In the genomic region with DNA sequence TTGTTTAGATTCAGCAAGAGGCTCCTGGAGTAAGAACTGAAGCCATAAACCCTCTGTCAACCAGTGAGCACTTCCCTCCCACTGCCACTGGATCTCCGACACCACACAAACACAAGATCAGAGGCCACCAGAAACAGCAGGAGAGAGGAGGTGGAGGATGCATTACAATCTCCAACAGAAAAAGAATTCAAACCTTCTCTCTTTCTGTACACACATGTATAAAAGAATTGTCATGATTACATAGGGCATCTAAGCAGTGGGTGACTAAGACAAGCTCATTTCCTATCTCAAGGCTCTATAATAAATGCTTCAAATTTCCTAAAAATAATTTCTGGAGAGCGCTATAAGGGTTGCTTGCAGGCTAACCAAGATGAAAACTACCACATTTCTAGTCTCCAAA, we compare ENCODE assay signal across 14 cellular contexts. TPM values are rescaled to one million over a fixed set of nuclear protein-coding genes. Genes with fewer than 3 reads are reported as not detected.
DNase-seq lines count a peak whose midpoint lies in the region; ATAC-seq and TF ChIP-seq lines count a peak whose summit lies in the region.
"Had no signal": no experiment of that assay in that cellular context is flagged by ENCODE, and none has a peak within 500 bp of the region (broad histone marks: within the 10 kb centered on the region; RNA-seq: fewer than 3 reads in every experiment).

No MANE protein-coding gene starts in this region.

- no peak overlapping the region for H3K9ac ChIP-seq in fibroblast of lung (ENCODE audit: insufficient read depth, low read length)

- no peaks in the 10 kb centered on the region for H3K79me2 ChIP-seq in fibroblast of lung (ENCODE audit: control insufficient read depth, insufficient read depth, low read length)

- H3K36me3 ChIP-seq in RWPE2 (ENCODE audit: low read depth) (0 out of 2 replicates have a peak, but pooled peaks cover 9% of the 10 kb centered on the region), fibroblast of lung (ENCODE audit: control insufficient read depth, insufficient read depth, low read length) (no peaks in the 10 kb centered on the region), psoas muscle (ENCODE audit: insufficient read depth in 1 of 2, low read depth in 1 of 2) (no peaks in the 10 kb centered on the region)
- H3K36me3 ChIP-seq: BE2C had no signal

- DNase-seq in Calu3 (no peak), RWPE2 (ENCODE audit: low spot score) (no peak), fibroblast of lung (ENCODE audit: low read depth in 2 of 2) (no peak), psoas muscle (no peak), NOMO-1 treated with dmso at 0.1 percent for 144 hours (lab: John Stamatoyannopoulos, UW; ENCODE audit: unreplicated experiment) (no peak), kidney tubule cell (ENCODE audit: low spot score) (no peak)
- DNase-seq: activated CD8-positive, alpha-beta T cell treated with anti-CD3 and anti-CD28 coated beads, Interleukin-2, amount 10 ng/mL, durations not matched to agents 7 days and 5 days; BE2C; GDM1; H7; NCI-H446 had no signal

- H3K9me3 ChIP-seq in RWPE2 (ENCODE audit: severe bottlenecking) (no peaks in the 10 kb centered on the region), fibroblast of lung (ENCODE audit: control insufficient read depth, insufficient read depth, low read depth, low read length) (no peaks in the 10 kb centered on the region), psoas muscle (no peaks in the 10 kb centered on the region)
- H3K9me3 ChIP-seq: BE2C had no signal

- no peak for TF ChIP-seq CTCF in Calu3 (IDR thresholded peaks at IDR 0.05; ENCODE audit: unreplicated experiment)
- no peak for TF ChIP-seq CTCF in RWPE2 (IDR thresholded peaks at IDR 0.05; ENCODE audit: poor library complexity, severe bottlenecking)
- no peak for TF ChIP-seq CTCF in fibroblast of lung (conservative IDR thresholded peaks at IDR 0.05 in 1 of 2, IDR thresholded peaks at IDR 0.05 in 1 of 2; ENCODE audit: low read depth in 1 of 2, low read length in 2 of 2)
- no peak for TF ChIP-seq CTCF in psoas muscle (IDR thresholded peaks at IDR 0.05)

- no TSS peak for BruUV-seq in Calu3 (replicated peaks; lab: Mats Ljungman, UMichigan)

- intact Hi-C loops in Calu3 (cut with micrococcal nuclease; ENCODE audit: unreplicated experiment), result no loop called here
- intact Hi-C loops in psoas muscle (cut with DNase I), result no loop called here

- H3K27me3 Mint-ChIP-seq in Calu3 (ENCODE audit: unreplicated experiment), result no peaks in the 10 kb centered on the region

- no peak overlapping the region for H2AFZ ChIP-seq in fibroblast of lung (ENCODE audit: low read length)

- no peak overlapping the region for H3K4me3 Mint-ChIP-seq in Calu3 (ENCODE audit: low read depth, unreplicated experiment)
- H3K4me3 Mint-ChIP-seq: activated CD8-positive, alpha-beta T cell treated with anti-CD3 and anti-CD28 coated beads, Interleukin-2, amount 10 ng/mL, durations not matched to agents 7 days and 5 days had no signal

- H3K27ac Mint-ChIP-seq in Calu3 (ENCODE audit: unreplicated experiment), result peak overlapping the region; percentile 94
- H3K27ac Mint-ChIP-seq: activated CD8-positive, alpha-beta T cell treated with anti-CD3 and anti-CD28 coated beads, Interleukin-2, amount 10 ng/mL, durations not matched to agents 7 days and 5 days; activated naive CD4-positive, alpha-beta T cell treated with anti-CD3 and anti-CD28 coated beads, Interleukin-2, amount 50 U/mL, for 72 hours had no signal

- H3K27ac ChIP-seq in RWPE2 (ENCODE audit: poor library complexity, severe bottlenecking), result peak overlapping the region; percentile 97
- H3K27ac ChIP-seq in fibroblast of lung (ENCODE audit: insufficient read depth, low read length), result peak overlapping the region; percentile 78
- H3K27ac ChIP-seq in psoas muscle, result peak overlapping the region; percentile 94

- CTCF ChIA-PET in Calu3 (lab: Charles Lee), result interaction anchor here (0.6 to 1.8 kb wide), 4 partner anchors 10 to 182 kb away, joined by 3 to 6 read pairs (median 4); no protein-coding TSS in a partner anchor

- WGBS in psoas muscle, 3 donors, result 55 to 57% (median 56%) methylated on average over 2 of the region's 2 CpGs

- peaks cover 84% of the 10 kb centered on the region for H3K4me1 Mint-ChIP-seq in Calu3 (ENCODE audit: low read depth, unreplicated experiment)

- H3K4me3 ChIP-seq in RWPE2 (ENCODE audit: severe bottlenecking) (no peak overlapping the region), fibroblast of lung (replicated peaks in 1 of 4; ENCODE audit: control extremely low read depth in 1 of 4, insufficient read depth in 1 of 4, low read depth in 3 of 4, low read length in 4 of 4) (no peak overlapping the region), psoas muscle (peak overlapping the region; percentile 31)

- peaks cover 21% of the 10 kb centered on the region for H3K36me3 Mint-ChIP-seq in Calu3 (ENCODE audit: insufficient read depth, unreplicated experiment)
- H3K36me3 Mint-ChIP-seq: activated naive CD4-positive, alpha-beta T cell treated with anti-CD3 and anti-CD28 coated beads, Interleukin-2, amount 50 U/mL, for 72 hours had no signal

- peak overlapping the region; percentile 91 for H3K4me2 ChIP-seq in fibroblast of lung (ENCODE audit: extremely low read depth, insufficient read depth, low read length)

- H4K20me1 ChIP-seq in fibroblast of lung (ENCODE audit: control insufficient read depth, extremely low read depth, insufficient read depth, low read length), result no peaks in the 10 kb centered on the region

- no peaks in the 10 kb centered on the region for H3K27me3 ChIP-seq in RWPE2 (ENCODE audit: insufficient read depth, poor library complexity, severe bottlenecking)
- H3K27me3 ChIP-seq in fibroblast of lung (ENCODE audit: control insufficient read depth, insufficient read depth, low read length), result no peaks in the 10 kb centered on the region
- no peaks in the 10 kb centered on the region for H3K27me3 ChIP-seq in psoas muscle (ENCODE audit: insufficient read depth in 3 of 3, low read length in 2 of 3)
- H3K27me3 ChIP-seq: BE2C had no signal

- H3K4me1 ChIP-seq in RWPE2 (ENCODE audit: insufficient read depth, poor library complexity, severe bottlenecking), result peaks cover 82% of the 10 kb centered on the region
- H3K4me1 ChIP-seq in fibroblast of lung (ENCODE audit: control insufficient read depth, extremely low read depth, insufficient read depth, low read length), result peaks cover 25% of the 10 kb centered on the region
- peaks cover 71% of the 10 kb centered on the region for H3K4me1 ChIP-seq in psoas muscle

- peaks cover 2% of the 10 kb centered on the region for H3K9me3 Mint-ChIP-seq in Calu3 (ENCODE audit: low read depth, unreplicated experiment)
- H3K9me3 Mint-ChIP-seq: activated naive CD4-positive, alpha-beta T cell treated with anti-CD3 and anti-CD28 coated beads, Interleukin-2, amount 50 U/mL, for 72 hours had no signal

- ATAC-seq in RWPE2 (ENCODE audit: low read depth), result no peak
- ATAC-seq in psoas muscle, result no peak
- ATAC-seq in GM21737 (IDR thresholded peaks at IDR 0.05; ENCODE audit: unreplicated experiment), result no peak
- ATAC-seq in HG03135 (IDR thresholded peaks at IDR 0.05; ENCODE audit: unreplicated experiment), result no peak
- ATAC-seq: activated CD8-positive, alpha-beta T cell treated with anti-CD3 and anti-CD28 coated beads, Interleukin-2, amount 10 ng/mL, durations not matched to agents 7 days and 5 days had no signal

RNA-seq across cellular contexts. Expression of gene TBC1D8, which starts 27.1 kb away (rescaled TPM):
- 17.0 and 25.3 TPM in 2 replicates for total RNA-seq in Calu3 (2022)
- total RNA-seq in fibroblast of lung, result 3.3 and 3.8 TPM in 2 replicates
- 5.4 and 5.5 TPM in 2 replicates for polyA plus RNA-seq in fibroblast of lung
- polyA plus RNA-seq in fibroblast of lung (2012), result 4.0 and 4.1 TPM in 2 replicates
- 5.1 and 14.5 TPM in 2 replicates for polyA minus RNA-seq in fibroblast of lung (ENCODE audit: low replicate concordance)
- total RNA-seq in psoas muscle, result 100 to 1,000 TPM in 1 of 4 donors, 10 to 100 TPM in 2, 1 to 10 TPM in 1; 8.7 to 163 (median 57.0) TPM
- polyA plus RNA-seq in psoas muscle, result 10 to 100 TPM; 11.3 to 64.5 (median 50.4) TPM
